In genomic region chr16:30054959-30055553, GRCh38 we compare ENCODE assay signal across 9 cellular contexts. TPM values are rescaled to one million over a fixed set of nuclear protein-coding genes. Genes with fewer than 3 reads are reported as not detected.
A peak's percentile ranks its signal among the peaks of the same experiment; 100 is the strongest.
DNase-seq lines count a peak whose midpoint lies in the region; ATAC-seq and TF ChIP-seq lines count a peak whose summit lies in the region.
"Had no signal": no experiment of that assay in that cellular context is flagged by ENCODE, and none has a peak within 500 bp of the region (broad histone marks: within the 10 kb centered on the region; RNA-seq: fewer than 3 reads in every experiment).

No MANE protein-coding gene starts in this region.

- H3K9me3 Mint-ChIP-seq in chondrocyte (ENCODE audit: low read depth): no peaks in the 10 kb centered on the region

- no peaks in the 10 kb centered on the region for H3K36me3 Mint-ChIP-seq in chondrocyte (ENCODE audit: low read depth)

- no peaks in the 10 kb centered on the region for H3K27me3 Mint-ChIP-seq in chondrocyte (ENCODE audit: low read depth)

- H3K79me2 ChIP-seq in ACC112 (ENCODE audit: control insufficient read depth, insufficient read depth, low read length, unreplicated experiment): peaks cover 21% of the 10 kb centered on the region

- H3K4me3 Mint-ChIP-seq in chondrocyte (ENCODE audit: unreplicated experiment): no peak overlapping the region

- ATAC-seq in omental fat pad (ENCODE audit: low FRiP score) (peak; percentile 33), GM21526 (IDR thresholded peaks at IDR 0.05; ENCODE audit: low FRiP score, unreplicated experiment) (no peak), HG02588 (IDR thresholded peaks at IDR 0.05; ENCODE audit: unreplicated experiment) (no peak)

- peak overlapping the region; percentile 53; the same call in 1 of the 2 replicates for H3K4me3 ChIP-seq in ACC112 (ENCODE audit: low read depth, low read length)

- DNase-seq in GM20000 (ENCODE audit: low spot score) (peak; percentile 67), T-helper 9 cell (peak; percentile 30), chondrocyte (ENCODE audit: low spot score) (no peak), omental fat pad (ENCODE audit: low spot score) (no peak), Ammon's horn (ENCODE audit: low spot score) (no peak)

- H3K4me1 ChIP-seq in ACC112 (ENCODE audit: control insufficient read depth, insufficient read depth, low read length, unreplicated experiment): peaks cover 16% of the 10 kb centered on the region

- H3K4me1 Mint-ChIP-seq in chondrocyte (ENCODE audit: low read depth): peaks cover 22% of the 10 kb centered on the region

- H3K27ac ChIP-seq in ACC112 (ENCODE audit: low read depth, low read length): no peak overlapping the region

- H3K36me3 ChIP-seq in ACC112 (ENCODE audit: insufficient read depth, low read length): no peaks in the 10 kb centered on the region

- H2AFZ ChIP-seq in ACC112 (ENCODE audit: low read length, unreplicated experiment): no peak overlapping the region

- no peak overlapping the region for H3K27ac Mint-ChIP-seq in chondrocyte (ENCODE audit: unreplicated experiment)

- H3K27me3 ChIP-seq in ACC112 (ENCODE audit: insufficient read depth, low read length): no peaks in the 10 kb centered on the region

- TF ChIP-seq CTCF in GM20000 (IDR thresholded peaks at IDR 0.05; ENCODE audit: extremely low read depth, missing control alignments) (peak; percentile 78), chondrocyte (IDR thresholded peaks at IDR 0.05) (peak; percentile 63), omental fat pad (IDR thresholded peaks at IDR 0.05) (no peak)

RNA-seq across cellular contexts. Expression of gene ALDOA, which starts 10.5 kb away (rescaled TPM):
- total RNA-seq in chondrocyte: 865 to 1,101 TPM (median 1,094 TPM) in 3 replicates
- total RNA-seq in omental fat pad: 100 to 1,000 TPM; 468 to 864 (median 772) TPM

RNA-seq across cellular contexts. Expression of gene PPP4C, which starts 20.7 kb away (rescaled TPM):
- total RNA-seq in chondrocyte (81.0 to 90.3 TPM (median 84.7 TPM) in 3 replicates), omental fat pad (10 to 100 TPM; 49.8 to 59.1 (median 56.3) TPM)

RNA-seq across cellular contexts. Expression of gene TLCD3B, which starts 24.0 kb away (rescaled TPM):
- total RNA-seq in chondrocyte (0.28 to 0.77 TPM (median 0.44 TPM) in 3 replicates), omental fat pad (not detected)
- total RNA-seq: dermis microvascular lymphatic vessel endothelial cell had no signal

RNA-seq across cellular contexts. Expression of gene C16orf92, which starts 32.1 kb away (rescaled TPM):
- not detected in 3 replicates for total RNA-seq in chondrocyte
- not detected for total RNA-seq in omental fat pad
- total RNA-seq: dermis microvascular lymphatic vessel endothelial cell had no signal

RNA-seq across cellular contexts. Expression of gene TBX6, which starts 36.7 kb away (rescaled TPM):
- total RNA-seq in chondrocyte (0.34 to 0.59 TPM (median 0.55 TPM) in 3 replicates), omental fat pad (under 1 TPM in 2 of 4 donors, not detected in 2; 0.36 to 0.56 TPM)

Comparison
In these comparisons a context has a peak if more than half of its experiments do, and no peak if none do; other contexts are left out.
1. DNase-seq: peak in GM20000 (single experiment) and T-helper 9 cell (single experiment); none in chondrocyte (single experiment), omental fat pad (single experiment) and Ammon's horn (single experiment).
2. CTCF ChIP-seq: peak in GM20000 (single experiment) and chondrocyte (single experiment); none in omental fat pad (0 of 3).